ENCODE assay signal across 8 cellular contexts in the genomic region with DNA sequence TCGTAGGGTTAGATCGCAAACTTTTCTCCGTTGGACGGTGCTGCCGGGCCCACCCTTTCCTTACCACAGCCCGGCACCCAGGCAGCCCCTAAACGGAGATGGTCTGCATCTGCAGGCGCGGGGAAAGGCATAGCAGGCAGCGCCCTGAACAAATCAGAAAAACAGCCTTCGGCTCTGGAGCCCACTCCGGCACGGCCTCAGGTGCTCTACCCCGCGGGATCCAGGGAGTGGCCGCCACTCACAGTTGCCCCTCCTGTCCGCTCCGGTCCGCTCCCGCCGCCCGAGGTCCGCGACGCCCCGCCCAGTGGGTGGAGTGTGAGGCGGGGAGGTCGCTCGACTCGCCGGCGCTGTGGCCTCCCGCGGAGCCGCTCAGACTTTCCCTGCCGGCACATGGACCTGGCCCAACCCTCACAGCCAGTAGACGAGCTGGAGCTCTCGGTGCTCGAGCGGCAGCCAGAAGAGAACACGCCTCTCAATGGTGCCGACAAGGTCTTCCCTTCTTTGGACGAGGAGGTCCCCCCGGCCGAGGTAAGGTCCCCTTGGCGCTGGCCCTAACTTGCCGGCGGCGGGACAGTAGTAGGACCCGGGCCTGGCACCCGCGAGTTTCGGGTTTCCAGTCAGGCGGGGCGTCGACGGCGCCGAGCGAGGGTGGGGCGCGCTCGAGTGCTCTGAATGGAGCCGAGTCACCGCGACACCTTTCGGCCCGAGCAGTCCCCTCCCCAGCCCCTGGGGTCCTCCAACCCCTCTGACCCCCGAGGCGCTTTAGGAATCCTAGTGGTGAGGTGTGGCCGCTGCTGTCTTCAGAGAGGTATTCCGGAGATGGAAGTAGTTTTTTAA. TPM values are rescaled to one million over a fixed set of nuclear protein-coding genes. Genes with fewer than 3 reads are reported as not detected.
DNase-seq lines count a peak whose midpoint lies in the region; ATAC-seq, FAIRE-seq and TF ChIP-seq lines count a peak whose summit lies in the region.

A gene with protein sequence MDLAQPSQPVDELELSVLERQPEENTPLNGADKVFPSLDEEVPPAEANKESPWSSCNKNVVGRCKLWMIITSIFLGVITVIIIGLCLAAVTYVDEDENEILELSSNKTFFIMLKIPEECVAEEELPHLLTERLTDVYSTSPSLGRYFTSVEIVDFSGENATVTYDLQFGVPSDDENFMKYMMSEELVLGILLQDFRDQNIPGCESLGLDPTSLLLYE (plus strand): TSS at position 372 of the 837 bp plus-strand sequence. CDS start 19 bp downstream, at position 391.

- H3K79me2 ChIP-seq in ACC112 (ENCODE audit: control insufficient read depth, insufficient read depth, low read length, unreplicated experiment) (peaks cover 13% of the 10 kb centered on the region), H1 (ENCODE audit: control insufficient read depth in 1 of 2, insufficient read depth in 2 of 2, low read length in 2 of 2) (peaks cover 0 to 19% of the 10 kb centered on the region in 2 experiments; a peak in 2 of 4 replicates)

- H3K9me3 ChIP-seq in H1 (ENCODE audit: insufficient read depth in 2 of 2, low read depth in 1 of 2, low read length in 1 of 2) (no peaks in the 10 kb centered on the region), mesenchymal stem cell (ENCODE audit: control insufficient read depth, low read length) (no peaks in the 10 kb centered on the region)

- H3K23me2 ChIP-seq in H1 (ENCODE audit: low read depth, low read length): peaks cover 7% of the 10 kb centered on the region

- H3K27me3 ChIP-seq in ACC112 (ENCODE audit: insufficient read depth, low read length) (no peaks in the 10 kb centered on the region), H1 (replicated peaks in 1 of 4; ENCODE audit: control insufficient read depth in 3 of 4, extremely low read depth in 1 of 4, insufficient read depth in 3 of 4, low read length in 3 of 4) (peaks cover 0 to 12% (median 7%) of the 10 kb centered on the region in 4 experiments; a peak in 3 of 7 replicates), mesenchymal stem cell (ENCODE audit: control insufficient read depth in 1 of 2, insufficient read depth in 1 of 2, low read length in 2 of 2) (peaks cover 0 to 6% of the 10 kb centered on the region in 2 experiments)

- ATAC-seq in GM18870 (IDR thresholded peaks at IDR 0.05; ENCODE audit: unreplicated experiment): peak; percentile 65
- ATAC-seq in HG03103 (IDR thresholded peaks at IDR 0.05; ENCODE audit: low read depth, unreplicated experiment): peak; percentile 87

- H4K91ac ChIP-seq in H1 (replicated peaks; ENCODE audit: insufficient read length, low read length) (peak within 1 kb of the TSS; percentile 18), mesenchymal stem cell (ENCODE audit: low read length) (peak within 1 kb of the TSS; percentile 23)

- H3K4me3 ChIP-seq in ACC112 (ENCODE audit: low read depth, low read length): peak within 1 kb of the TSS; percentile 83
- peak within 1 kb of the TSS; percentile 55 to 82 (median 74) for H3K4me3 ChIP-seq in H1 (ENCODE audit: extremely low read depth in 1 of 4, insufficient read depth in 2 of 4, low read depth in 3 of 4, low read length in 4 of 4)
- H3K4me3 ChIP-seq in mesenchymal stem cell (ENCODE audit: insufficient read depth in 1 of 2, low read depth in 1 of 2, low read length in 2 of 2): peak within 1 kb of the TSS; percentile 74 to 80

- peak within 1 kb of the TSS; percentile 76; the same call in 1 of the 2 replicates for H2BK5ac ChIP-seq in H1 (ENCODE audit: low read depth, low read length)
- H2BK5ac ChIP-seq in mesenchymal stem cell (ENCODE audit: low read depth, low read length, poor library complexity, severe bottlenecking): peak within 1 kb of the TSS; percentile 11

- peak within 1 kb of the TSS; percentile 39 for H3K56ac ChIP-seq in H1 (replicated peaks; ENCODE audit: insufficient read length, low read depth, low read length)

- DNase-seq in NCI-H69 (lab: John Stamatoyannopoulos, UW) (peak; percentile 91), H1 (ENCODE audit: low read depth in 1 of 2, low spot score in 2 of 2) (peak; percentile 61 to 95), mesenchymal stem cell (peak; percentile 79)
- DNase-seq in activated CD8-positive, alpha-beta memory T cell treated with anti-CD3 and anti-CD28 coated beads for 48 hours (ENCODE audit: low read depth in 2 of 3, low spot score in 2 of 3): peak; percentile 32 to 41 (median 35)
- peak; percentile 17 for DNase-seq in stimulated activated CD8-positive, alpha-beta memory T cell treated with anti-CD3 and anti-CD28 coated beads, Interleukin-12 subunit alpha, Interleukin-12 subunit beta, amount 100 ng/mL, for 1 hour (ENCODE audit: low read depth)

- peak in 2 of 3 experiments; percentile 3 to 17; a peak in 2 of 4 replicates for TF ChIP-seq CTCF in H1 (IDR thresholded peaks at IDR 0.05; ENCODE audit: control extremely low read depth in 1 of 3, insufficient read depth in 1 of 3, low read depth in 1 of 3, low read length in 3 of 3)

- CTCF ChIA-PET in H1 (lab: Charles Lee; ENCODE audit: partially characterized antibody): interaction anchor here (1.2 to 2.3 kb wide), 3 partner anchors 21 to 43 kb away, joined by 4 to 8 read pairs (median 7); no protein-coding TSS in a partner anchor

- peak within 1 kb of the TSS; percentile 87 for H4K5ac ChIP-seq in H1 (ENCODE audit: insufficient read length, low read depth, low read length)

- H3K23ac ChIP-seq in H1 (ENCODE audit: insufficient read length) (no peak within 1 kb of the TSS), mesenchymal stem cell (ENCODE audit: low read length in 2 of 2) (no peak within 1 kb of the TSS)

- peak within 1 kb of the TSS; percentile 79 for H2AFZ ChIP-seq in ACC112 (ENCODE audit: low read length, unreplicated experiment)
- peak within 1 kb of the TSS; percentile 97 for H2AFZ ChIP-seq in H1 (ENCODE audit: low read length)
- H2AFZ ChIP-seq in mesenchymal stem cell (ENCODE audit: low read depth, low read length): peak within 1 kb of the TSS; percentile 15

- no peak for TF ChIP-seq EP300 in H1 (IDR thresholded peaks at IDR 0.05; ENCODE audit: borderline replicate concordance in 1 of 2, low read depth in 2 of 2, low read length in 2 of 2)

- peak in 1 of 2 experiments; percentile 74; a peak in 2 of 3 replicates for TF ChIP-seq POLR2A in H1 (IDR thresholded peaks at IDR 0.05; ENCODE audit: control extremely low read depth in 1 of 2, low read depth in 2 of 2, low read length in 2 of 2)

- peak within 1 kb of the TSS; percentile 88; the same call in 1 of the 2 replicates for H4K8ac ChIP-seq in H1 (ENCODE audit: extremely low read depth, insufficient read depth, low read length)
- H4K8ac ChIP-seq in mesenchymal stem cell (ENCODE audit: low read length): peak within 1 kb of the TSS; percentile 38

- WGBS in H1 (ENCODE audit: extremely low coverage in 1 of 2, insufficient coverage in 1 of 2, insufficient read length in 1 of 2, insufficient replicate concordance in 2 of 2, low coverage in 1 of 2, low lambda C conversion rate in 2 of 2, missing lambda C conversion rate in 1 of 2), 2 experiments: 1% methylated on average over 43 of the region's 72 CpGs; no CpG with 5 or more reads in 1 of the 2 experiments
- 2% methylated on average over 54 of the region's 72 CpGs for WGBS in mesenchymal stem cell

- no peaks in the 10 kb centered on the region for H4K20me1 ChIP-seq in H1 (replicated peaks in 1 of 2; ENCODE audit: control insufficient read depth in 1 of 2, insufficient read depth in 2 of 2, low read length in 2 of 2)

- no peak within 1 kb of the TSS for H2BK120ac ChIP-seq in H1 (replicated peaks; ENCODE audit: low read depth, low read length)
- no peak within 1 kb of the TSS for H2BK120ac ChIP-seq in mesenchymal stem cell (ENCODE audit: low read depth, low read length)

- H3K79me1 ChIP-seq in H1 (ENCODE audit: low read depth, low read length): no peaks in the 10 kb centered on the region
- peaks cover 3% of the 10 kb centered on the region for H3K79me1 ChIP-seq in mesenchymal stem cell (replicated peaks; ENCODE audit: low read length, poor library complexity, severe bottlenecking)

- H3K18ac ChIP-seq in H1 (ENCODE audit: extremely low read depth, low read length): peak within 1 kb of the TSS; percentile 29; the same call in 1 of the 2 replicates
- H3K18ac ChIP-seq in mesenchymal stem cell (ENCODE audit: low read depth in 1 of 2, low read length in 2 of 2): peak within 1 kb of the TSS; percentile 37 to 59

- no peak within 1 kb of the TSS for H2AK5ac ChIP-seq in H1 (ENCODE audit: low read depth, low read length)
- H2AK5ac ChIP-seq in mesenchymal stem cell (ENCODE audit: low read length, severe bottlenecking): no peak within 1 kb of the TSS

- H3K4ac ChIP-seq in H1 (replicated peaks; ENCODE audit: insufficient read length, low read depth, low read length) (no peak within 1 kb of the TSS), mesenchymal stem cell (ENCODE audit: low read depth in 1 of 2, low read length in 2 of 2) (peak within 1 kb of the TSS in 1 of 2 experiments; percentile 57)

- H2BK12ac ChIP-seq in H1 (ENCODE audit: low read depth, low read length) (peak within 1 kb of the TSS; percentile 82), mesenchymal stem cell (ENCODE audit: low read length in 2 of 2) (peak within 1 kb of the TSS; percentile 23 to 57)

- H3K4me2 ChIP-seq in H1 (ENCODE audit: insufficient read depth in 1 of 2, low read depth in 2 of 2, low read length in 2 of 2): peak within 1 kb of the TSS; percentile 80 to 84
- peak within 1 kb of the TSS; percentile 90 for H3K4me2 ChIP-seq in mesenchymal stem cell (ENCODE audit: low read length, poor library complexity, severe bottlenecking)

- POLR2A ChIA-PET in H1 (lab: Charles Lee; ENCODE audit: partially characterized antibody): interaction anchor here (0.9 kb wide), 1 partner anchor 107 kb away, joined by 3 read pairs; a partner anchor contains a TSS

- no peak for TF ChIP-seq RAD21 in H1 (IDR thresholded peaks at IDR 0.05 in 1 of 2, conservative IDR thresholded peaks at IDR 0.05 in 1 of 2; ENCODE audit: low read depth in 2 of 2, low read length in 2 of 2)

- H3K27ac ChIP-seq in ACC112 (ENCODE audit: low read depth, low read length) (peak within 1 kb of the TSS; percentile 39; the same call in 1 of the 2 replicates), H1 (ENCODE audit: low read depth, low read length) (peak within 1 kb of the TSS; percentile 33; the same call in 1 of the 2 replicates), mesenchymal stem cell (ENCODE audit: low read length, poor library complexity, severe bottlenecking) (peak within 1 kb of the TSS; percentile 64)

- FAIRE-seq in H1 (lab: Jason Lieb, UNC): no peak

- H2BK20ac ChIP-seq in H1 (ENCODE audit: low read length): no peak within 1 kb of the TSS

- H3K36me3 ChIP-seq in ACC112 (ENCODE audit: insufficient read depth, low read length) (no peaks in the 10 kb centered on the region), H1 (ENCODE audit: control insufficient read depth in 2 of 4, insufficient read depth in 4 of 4, low read length in 3 of 4) (no peaks in the 10 kb centered on the region), mesenchymal stem cell (ENCODE audit: control insufficient read depth in 1 of 2, insufficient read depth in 2 of 2, low read depth in 1 of 2, low read length in 2 of 2) (no peaks in the 10 kb centered on the region)

- H2BK15ac ChIP-seq in H1 (ENCODE audit: low read length) (0 out of 2 replicates have a peak within 1 kb of the TSS, but pooled peaks have one; percentile 61), mesenchymal stem cell (ENCODE audit: low read depth, poor library complexity, severe bottlenecking) (peak within 1 kb of the TSS; percentile 60)

- H3K9ac ChIP-seq in H1 (replicated peaks in 1 of 4; ENCODE audit: extremely low read depth in 1 of 4, low read depth in 3 of 4, low read length in 3 of 4) (peak within 1 kb of the TSS; percentile 34 to 70 (median 60)), mesenchymal stem cell (ENCODE audit: low read length) (peak within 1 kb of the TSS; percentile 83)

- H3K14ac ChIP-seq in H1 (ENCODE audit: insufficient read length): no peak within 1 kb of the TSS
- no peak within 1 kb of the TSS for H3K14ac ChIP-seq in mesenchymal stem cell (ENCODE audit: low read length in 2 of 2)

- peaks cover 14% of the 10 kb centered on the region for H3K4me1 ChIP-seq in ACC112 (ENCODE audit: control insufficient read depth, insufficient read depth, low read length, unreplicated experiment)
- H3K4me1 ChIP-seq in H1 (replicated peaks in 1 of 4; ENCODE audit: control insufficient read depth in 3 of 4, insufficient read depth in 4 of 4, low read length in 3 of 4): peaks cover 0 to 8% (median 6%) of the 10 kb centered on the region in 4 experiments; a peak in 5 of 7 replicates
- H3K4me1 ChIP-seq in mesenchymal stem cell (ENCODE audit: control insufficient read depth, insufficient read depth, low read depth, low read length): peaks cover 14% of the 10 kb centered on the region

RNA-seq across cellular contexts. Expression of the gene that starts here (rescaled TPM):
- total RNA-seq in H1 (2021; fragmentation: NEBNext Ultra II Directional; extraction: Animal tissue kit (Norgen Biotek cat#: 25700)): 13.1 and 13.2 TPM in 2 replicates
- polyA plus RNA-seq in H1 (2011; rRNA removed): 8.0 and 9.7 TPM in 2 replicates
- 10.0 TPM for polyA plus RNA-seq in H1 (2011; cell fraction: cytosol; rRNA removed)
- polyA plus RNA-seq in H1 (2011; cell fraction: nucleus; rRNA removed): 9.3 TPM
- 7.6 to 12.8 TPM (median 10.1 TPM) in 4 replicates for polyA plus RNA-seq in H1 (2012, experiment 1 of 2)
- polyA plus RNA-seq in H1 (2012, experiment 2 of 2): 4.7 TPM
- polyA plus RNA-seq in H1 (2013, experiment 1 of 2): 7.8 TPM
- polyA plus RNA-seq in H1 (2013, experiment 2 of 2): 9.1 TPM
- 11.9 and 12.6 TPM in 2 replicates for polyA minus RNA-seq in H1 (2011; rRNA and poly(A)+ RNA removed)
- polyA minus RNA-seq in H1 (2011; cell fraction: cytosol; rRNA and poly(A)+ RNA removed): 4.6 TPM
- polyA minus RNA-seq in H1 (2011; cell fraction: nucleus; rRNA and poly(A)+ RNA removed): 19.9 TPM
- 1.0 TPM for polyA plus RNA-seq in mesenchymal stem cell (2013, experiment 1 of 2)
- 1.4 TPM for polyA plus RNA-seq in mesenchymal stem cell (2013, experiment 2 of 2)

Comparison
In these comparisons a context has a peak if more than half of its experiments do, and no peak if none do; other contexts are left out.
1. Peak in every context shown above with its lines: DNase-seq, ATAC-seq, H3K4me3 ChIP-seq and H3K27ac ChIP-seq.
2. H2AFZ ChIP-seq: peak in every context shown above with its lines; median percentile 97 in H1; 79 in ACC112; 15 in mesenchymal stem cell.
3. DNase-seq: peak in every context shown above with its lines; median percentile 91 in NCI-H69; 79 in mesenchymal stem cell; 78 in H1; 35 in activated CD8-positive, alpha-beta memory T cell treated with anti-CD3 and anti-CD28 coated beads for 48 hours; 17 in stimulated activated CD8-positive, alpha-beta memory T cell treated with anti-CD3 and anti-CD28 coated beads, Interleukin-12 subunit alpha, Interleukin-12 subunit beta, amount 100 ng/mL, for 1 hour.